Comparison of ENCODE assay signal across 1 cellular context in genomic region chr2:94875064-94875819, GRCh38.
TF ChIP-seq lines count a peak whose summit lies in the region.

No MANE protein-coding gene starts in this region.

TF ChIP-seq in WTC11, 78 proteins besides CTCF, POLR2A, EP300 and RAD21 (continued from another document):
- TF ChIP-seq, protein P1, sequence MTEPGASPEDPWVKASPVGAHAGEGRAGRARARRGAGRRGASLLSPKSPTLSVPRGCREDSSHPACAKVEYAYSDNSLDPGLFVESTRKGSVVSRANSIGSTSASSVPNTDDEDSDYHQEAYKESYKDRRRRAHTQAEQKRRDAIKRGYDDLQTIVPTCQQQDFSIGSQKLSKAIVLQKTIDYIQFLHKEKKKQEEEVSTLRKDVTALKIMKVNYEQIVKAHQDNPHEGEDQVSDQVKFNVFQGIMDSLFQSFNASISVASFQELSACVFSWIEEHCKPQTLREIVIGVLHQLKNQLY (CRISPR knock-in tag; IDR thresholded peaks at IDR 0.05) = no peak
- no peak for TF ChIP-seq CREM (CRISPR knock-in tag; IDR thresholded peaks at IDR 0.05)
- no peak for TF ChIP-seq ESRRA (CRISPR knock-in tag; IDR thresholded peaks at IDR 0.05; ENCODE audit: borderline replicate concordance)
